ENCODE assay signal across 14 cellular contexts in the genomic region with DNA sequence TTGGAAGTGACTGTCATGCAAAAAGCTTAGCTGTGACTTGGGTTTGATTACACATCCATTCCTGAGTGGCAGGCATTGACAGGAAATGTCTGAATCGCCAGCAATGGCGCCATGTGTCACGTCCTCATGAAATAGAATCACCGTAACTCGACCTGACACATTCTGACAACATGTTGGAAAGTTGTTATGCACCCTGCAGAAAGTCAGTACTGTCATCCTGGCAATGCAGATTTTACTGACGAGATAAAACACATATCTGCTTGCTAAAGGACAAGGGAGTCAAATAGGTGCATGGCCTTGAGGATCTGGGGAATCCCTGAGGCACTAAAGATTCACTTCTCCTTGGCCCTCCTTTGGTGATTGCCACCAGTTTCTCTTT.
DNase-seq lines count a peak whose midpoint lies in the region; ATAC-seq and TF ChIP-seq lines count a peak whose summit lies in the region.
"Had no signal": no experiment of that assay in that cellular context is flagged by ENCODE, and none has a peak within 500 bp of the region (broad histone marks: within the 10 kb centered on the region; RNA-seq: fewer than 3 reads in every experiment).

No MANE protein-coding gene starts in this region.

- H3K36me3 ChIP-seq in psoas muscle (ENCODE audit: insufficient read depth in 1 of 2, low read depth in 1 of 2), result no peaks in the 10 kb centered on the region
- H3K36me3 ChIP-seq: ascending aorta, left ventricle myocardium inferior had no signal

- H3K9me3 Mint-ChIP-seq in HFFc6, result no peaks in the 10 kb centered on the region
- H3K9me3 Mint-ChIP-seq in T-helper 2 cell treated with Interferon-gamma antibody and Interleukin-4, amounts not matched to agents 5 μg/mL and 100 μg/mL, for 36 hours, result peaks cover 17% of the 10 kb centered on the region
- H3K9me3 Mint-ChIP-seq: CD8-positive, alpha-beta T cell had no signal

- H3K9me3 ChIP-seq in psoas muscle, result no peaks in the 10 kb centered on the region
- H3K9me3 ChIP-seq: ascending aorta had no signal

- no peak for DNase-seq in HFFc6
- peak; percentile 83 for DNase-seq in NCI-H748 (lab: John Stamatoyannopoulos, UW; ENCODE audit: unreplicated experiment)
- DNase-seq in epithelial cell of prostate (ENCODE audit: low read depth, low spot score), result no peak
- peak; percentile 23 to 59 for DNase-seq in psoas muscle
- DNase-seq in T-helper 2 cell treated with Interferon-gamma antibody and Interleukin-4, amounts not matched to agents 5 μg/mL and 100 μg/mL, for 36 hours (ENCODE audit: low spot score), result no peak
- DNase-seq in activated CD8-positive, alpha-beta memory T cell treated with anti-CD3 and anti-CD28 coated beads, Interleukin-2, amount 50 U/mL, for 4 hours, result no peak
- DNase-seq in C1 segment of cervical spinal cord (lab: John Stamatoyannopoulos, UW), result no peak
- DNase-seq: activated CD4-positive, alpha-beta T cell treated with anti-CD3 and anti-CD28 coated beads for 48 hours; CD8-positive, alpha-beta T cell; left ventricle myocardium inferior; NCI-H2107 had no signal

- H3K27ac ChIP-seq in epithelial cell of prostate (peak overlapping the region; percentile 47), psoas muscle (peak overlapping the region; percentile 74)
- H3K27ac ChIP-seq: ascending aorta, left ventricle myocardium inferior had no signal

- ATAC-seq in psoas muscle, result peak; percentile 95 to 98 (median 96)
- ATAC-seq: CD8-positive, alpha-beta T cell; K562 had no signal

- no peaks in the 10 kb centered on the region for H3K27me3 Mint-ChIP-seq in HFFc6 (ENCODE audit: insufficient read depth)
- H3K27me3 Mint-ChIP-seq in T-helper 2 cell treated with Interferon-gamma antibody and Interleukin-4, amounts not matched to agents 5 μg/mL and 100 μg/mL, for 36 hours (ENCODE audit: low read depth), result no peaks in the 10 kb centered on the region

- TF ChIP-seq CTCF in HFFc6 (IDR thresholded peaks at IDR 0.05) (no peak), psoas muscle (IDR thresholded peaks at IDR 0.05) (no peak)

- H3K4me3 ChIP-seq in psoas muscle, result no peak overlapping the region
- H3K4me3 ChIP-seq: ascending aorta, K562, left ventricle myocardium inferior had no signal

- H3K4me1 ChIP-seq in psoas muscle, result peaks cover 14% of the 10 kb centered on the region
- H3K4me1 ChIP-seq: ascending aorta, left ventricle myocardium inferior had no signal

- peak overlapping the region; percentile 70 for H3K27ac Mint-ChIP-seq in HFFc6
- H3K27ac Mint-ChIP-seq in T-helper 2 cell treated with Interferon-gamma antibody and Interleukin-4, amounts not matched to agents 5 μg/mL and 100 μg/mL, for 36 hours, result no peak overlapping the region
- H3K27ac Mint-ChIP-seq: CD8-positive, alpha-beta T cell had no signal

- peak overlapping the region; percentile 68; the same call in 1 of the 2 replicates for H3K4me3 Mint-ChIP-seq in HFFc6
- no peak overlapping the region for H3K4me3 Mint-ChIP-seq in T-helper 2 cell treated with Interferon-gamma antibody and Interleukin-4, amounts not matched to agents 5 μg/mL and 100 μg/mL, for 36 hours
- H3K4me3 Mint-ChIP-seq: CD8-positive, alpha-beta T cell; neural crest cell had no signal

- H3K36me3 Mint-ChIP-seq in HFFc6 (ENCODE audit: low read depth), result no peaks in the 10 kb centered on the region
- no peaks in the 10 kb centered on the region for H3K36me3 Mint-ChIP-seq in T-helper 2 cell treated with Interferon-gamma antibody and Interleukin-4, amounts not matched to agents 5 μg/mL and 100 μg/mL, for 36 hours (ENCODE audit: low read depth)
- H3K36me3 Mint-ChIP-seq: CD8-positive, alpha-beta T cell had no signal

- peaks cover 53% of the 10 kb centered on the region for H3K4me1 Mint-ChIP-seq in HFFc6 (ENCODE audit: low read depth)
- H3K4me1 Mint-ChIP-seq in T-helper 2 cell treated with Interferon-gamma antibody and Interleukin-4, amounts not matched to agents 5 μg/mL and 100 μg/mL, for 36 hours (ENCODE audit: low read depth), result no peaks in the 10 kb centered on the region
- H3K4me1 Mint-ChIP-seq: neural crest cell had no signal

- 25 to 29% (median 29%) methylated on average over 6 of the region's 6 CpGs for WGBS in psoas muscle, 3 donors

- intact Hi-C loops in psoas muscle (cut with DNase I), result loop anchor here in 1 of 2 donors (2.0 kb wide), 1 partner anchor 38 kb away; no protein-coding TSS in a partner anchor

- H3K27me3 ChIP-seq in psoas muscle (ENCODE audit: insufficient read depth in 3 of 3, low read length in 2 of 3), result no peaks in the 10 kb centered on the region
- H3K27me3 ChIP-seq: ascending aorta had no signal

Comparison
In these comparisons a context has a peak if more than half of its experiments do, and no peak if none do; other contexts are left out.
1. DNase-seq: peak in NCI-H748 (single experiment) and psoas muscle (2 of 2); none in HFFc6 (single experiment), epithelial cell of prostate (single experiment), T-helper 2 cell treated with Interferon-gamma antibody and Interleukin-4, amounts not matched to agents 5 μg/mL and 100 μg/mL, for 36 hours (single experiment), activated CD8-positive, alpha-beta memory T cell treated with anti-CD3 and anti-CD28 coated beads, Interleukin-2, amount 50 U/mL, for 4 hours (single experiment) and C1 segment of cervical spinal cord (0 of 14).